ENCODE assay signal across 8 cellular contexts in the genomic region with DNA sequence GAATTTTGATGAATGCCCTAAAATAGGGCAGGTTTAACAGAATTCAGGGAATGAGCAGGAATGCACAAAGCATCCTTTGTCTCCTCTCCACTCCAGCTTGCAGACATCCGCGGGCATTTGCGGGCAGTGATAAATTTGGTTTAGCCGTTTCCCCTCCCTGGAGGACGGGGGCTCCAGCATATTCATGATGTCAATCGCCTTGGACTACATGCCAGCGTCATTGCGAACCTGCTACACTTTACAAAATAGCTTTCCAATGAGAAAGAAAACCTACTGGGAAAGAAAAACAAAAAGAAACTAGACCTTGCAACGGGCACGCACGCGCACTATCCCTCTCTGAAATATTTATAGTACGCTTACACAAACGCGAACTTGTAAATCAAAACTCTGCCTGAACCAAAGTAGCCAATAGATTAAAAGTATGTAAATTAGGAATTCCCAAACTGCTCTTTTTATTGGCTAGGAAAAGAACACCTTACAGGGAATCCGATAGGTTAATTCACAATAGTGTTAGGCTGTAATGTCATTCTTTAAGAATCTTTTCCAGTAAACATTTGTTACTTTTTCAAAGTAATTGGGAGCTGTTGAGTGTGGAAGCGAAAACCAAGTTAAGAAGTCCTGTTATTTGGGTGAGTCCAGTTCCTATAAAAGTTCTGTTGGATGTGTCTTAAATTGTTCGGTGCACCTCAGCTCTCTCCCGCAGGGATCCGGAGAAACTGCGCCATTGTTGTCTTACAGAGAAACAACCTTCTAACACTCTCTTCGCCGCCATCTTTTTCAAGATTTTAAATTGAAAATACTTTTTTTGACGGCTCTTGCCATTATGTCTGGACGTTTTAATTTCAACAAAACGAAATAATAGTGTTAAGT.
DNase-seq lines count a peak whose midpoint lies in the region; ATAC-seq and TF ChIP-seq lines count a peak whose summit lies in the region.

No MANE protein-coding gene starts in this region.

- H3K27ac ChIP-seq in C4-2B (peak overlapping the region; percentile 94), neural progenitor cell (peak overlapping the region; percentile 98)

- no peaks in the 10 kb centered on the region for H3K27me3 ChIP-seq in neural progenitor cell

- peaks cover 68% of the 10 kb centered on the region for H3F3A ChIP-seq in neural progenitor cell (ENCODE audit: low read depth)

- H3K4me1 ChIP-seq in neural progenitor cell: peaks cover 26% of the 10 kb centered on the region

- H3K27ac Mint-ChIP-seq in neural progenitor cell: no peak overlapping the region

- H3K9me3 ChIP-seq in neural progenitor cell (ENCODE audit: low read depth): no peaks in the 10 kb centered on the region

- H3K4me3 ChIP-seq in foreskin fibroblast (ENCODE audit: low read depth in 1 of 2, low read length in 2 of 2) (peak overlapping the region; percentile 60 to 77), neural progenitor cell (peak overlapping the region; percentile 76)

- peaks cover 10% of the 10 kb centered on the region for H4K20me1 ChIP-seq in neural progenitor cell (ENCODE audit: low read depth)

- no peak overlapping the region for H3K4me3 Mint-ChIP-seq in neural progenitor cell

- peak overlapping the region; percentile 87 for H3K9ac ChIP-seq in neural progenitor cell

- H3K4me2 ChIP-seq in neural progenitor cell: peak overlapping the region; percentile 96

- peaks cover 24% of the 10 kb centered on the region for H3K79me2 ChIP-seq in neural progenitor cell (ENCODE audit: low read depth)

- H3K36me3 ChIP-seq in neural progenitor cell: no peaks in the 10 kb centered on the region

- peak; percentile 77 for ATAC-seq in GM19328 (IDR thresholded peaks at IDR 0.05; ENCODE audit: unreplicated experiment)
- peak; percentile 50 for ATAC-seq in HG03469 (IDR thresholded peaks at IDR 0.05; ENCODE audit: unreplicated experiment)

- no peaks in the 10 kb centered on the region for H3K36me3 Mint-ChIP-seq in neural progenitor cell

- TF ChIP-seq CTCF in C4-2B (conservative IDR thresholded peaks at IDR 0.05) (no peak), foreskin fibroblast (IDR thresholded peaks at IDR 0.05; ENCODE audit: low read depth, low read length) (no peak), neural progenitor cell (IDR thresholded peaks at IDR 0.05) (no peak)

- no peak overlapping the region for H2AFZ ChIP-seq in neural progenitor cell (replicated peaks)

- peaks cover 33% of the 10 kb centered on the region for H3K4me1 Mint-ChIP-seq in neural progenitor cell

- H3K9me3 Mint-ChIP-seq in neural progenitor cell: peaks cover 2% of the 10 kb centered on the region

- no peaks in the 10 kb centered on the region for H3K27me3 Mint-ChIP-seq in neural progenitor cell (ENCODE audit: insufficient read depth, low read depth)

- peak; percentile 74 for DNase-seq in NOMO-1 treated with dmso at 0.1 percent for 144 hours (lab: John Stamatoyannopoulos, UW; ENCODE audit: unreplicated experiment)
- DNase-seq in activated T-helper 9 cell treated with anti-CD3 and anti-CD28 coated beads, Interleukin-2, amount 50 U/mL, for 16 hours (ENCODE audit: low read depth): peak; percentile 48
- DNase-seq in foreskin fibroblast: peak; percentile 81 to 90
- DNase-seq in neural progenitor cell (ENCODE audit: low spot score): peak; percentile 87
- DNase-seq in occipital lobe (lab: John Stamatoyannopoulos, UW): no peak
